In the genomic region with DNA sequence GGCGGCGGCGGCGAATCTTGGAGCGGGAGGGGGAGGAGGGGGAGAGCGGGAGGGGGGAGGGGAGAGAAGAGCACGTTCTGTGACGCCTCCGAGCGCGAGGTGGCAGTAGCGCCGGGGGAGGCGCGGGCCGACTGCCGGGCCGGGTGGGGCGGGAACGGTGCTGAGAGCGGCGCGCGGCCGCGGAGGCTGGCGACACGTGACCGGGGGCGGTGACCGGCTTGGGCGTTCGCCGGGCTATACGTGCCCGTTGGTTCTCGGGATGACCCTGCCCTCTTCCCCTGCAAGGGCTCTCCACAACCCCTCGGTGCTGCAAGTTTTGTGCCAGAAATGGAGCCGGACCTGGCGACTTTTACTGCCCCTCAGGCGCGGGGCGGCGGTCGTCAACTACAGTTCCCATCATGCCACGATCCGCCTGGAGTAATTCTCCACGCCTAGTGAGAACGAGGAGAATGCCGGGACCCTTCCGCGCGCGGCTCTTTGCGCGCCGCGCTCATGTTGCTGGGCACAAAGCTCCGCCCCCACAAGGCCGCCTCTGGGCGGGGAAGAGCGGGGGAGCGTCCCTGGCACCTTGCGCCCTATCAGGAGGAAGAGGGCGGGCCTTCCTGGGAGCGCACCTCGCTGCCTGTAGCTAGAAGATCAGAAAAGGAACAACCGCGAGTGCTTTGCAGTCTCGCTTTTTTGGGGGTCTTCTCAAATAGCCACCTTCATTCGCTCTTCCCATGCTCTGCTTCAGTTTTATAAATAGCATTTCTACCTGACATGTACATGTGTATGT, we compare ENCODE assay signal across 8 cellular contexts. TPM values are rescaled to one million over a fixed set of nuclear protein-coding genes. Genes with fewer than 3 reads are reported as not detected.
A peak's percentile ranks its signal among the peaks of the same experiment; 100 is the strongest.
DNase-seq lines count a peak whose midpoint lies in the region; ATAC-seq, FAIRE-seq and TF ChIP-seq lines count a peak whose summit lies in the region.

TSS of gene KPNA3 (minus strand) at position 133 of the 775 bp plus-strand sequence. CDS start 176 bp downstream, outside the sequence.

- H4K8ac ChIP-seq in H1 (ENCODE audit: extremely low read depth, insufficient read depth, low read length), result peak within 1 kb of the TSS; percentile 94
- H4K8ac ChIP-seq in mesenchymal stem cell (ENCODE audit: low read length), result peak within 1 kb of the TSS; percentile 90

- H3K27me3 ChIP-seq in H1 (replicated peaks in 1 of 4; ENCODE audit: control insufficient read depth in 3 of 4, extremely low read depth in 1 of 4, insufficient read depth in 3 of 4, low read length in 3 of 4) (no peaks in the 10 kb centered on the region), mesenchymal stem cell (ENCODE audit: control insufficient read depth in 1 of 2, insufficient read depth in 1 of 2, low read length in 2 of 2) (peaks cover 0 to 5% of the 10 kb centered on the region in 2 experiments)

- DNase-seq in Calu3 (peak; percentile 89), HUDEP-2 (lab: John Stamatoyannopoulos, UW; ENCODE audit: unreplicated experiment in 76 of 76) (peak; percentile 41 to 96 (median 91)), NOMO-1 treated with dmso at 0.1 percent for 144 hours (lab: John Stamatoyannopoulos, UW; ENCODE audit: unreplicated experiment) (peak; percentile 96), H1 (ENCODE audit: low read depth in 1 of 2, low spot score in 2 of 2) (peak; percentile 81 to 91), mesenchymal stem cell (peak; percentile 96)
- peak; percentile 77 to 88 (median 84) for DNase-seq in activated CD8-positive, alpha-beta memory T cell treated with anti-CD3 and anti-CD28 coated beads for 48 hours (ENCODE audit: low read depth in 2 of 3, low spot score in 2 of 3)
- DNase-seq in stimulated activated CD8-positive, alpha-beta memory T cell treated with anti-CD3 and anti-CD28 coated beads, Interleukin-12 subunit alpha, Interleukin-12 subunit beta, amount 100 ng/mL, for 4 hours (ENCODE audit: low read depth), result peak; percentile 92

- H3K56ac ChIP-seq in H1 (replicated peaks; ENCODE audit: insufficient read length, low read depth, low read length), result peak within 1 kb of the TSS; percentile 99

- peaks cover 0 to 4% (median 0%) of the 10 kb centered on the region in 4 experiments; a peak in 1 of 8 replicates for H3K36me3 ChIP-seq in H1 (ENCODE audit: control insufficient read depth in 2 of 4, insufficient read depth in 4 of 4, low read length in 3 of 4)
- no peaks in the 10 kb centered on the region for H3K36me3 ChIP-seq in mesenchymal stem cell (ENCODE audit: control insufficient read depth in 1 of 2, insufficient read depth in 2 of 2, low read depth in 1 of 2, low read length in 2 of 2)

- H2BK20ac ChIP-seq in H1 (ENCODE audit: low read length), result no peak within 1 kb of the TSS

- H2BK120ac ChIP-seq in H1 (replicated peaks; ENCODE audit: low read depth, low read length) (peak within 1 kb of the TSS; percentile 73), mesenchymal stem cell (ENCODE audit: low read depth, low read length) (peak within 1 kb of the TSS; percentile 91)

- TF ChIP-seq EP300 in H1 (IDR thresholded peaks at IDR 0.05; ENCODE audit: borderline replicate concordance in 1 of 2, low read depth in 2 of 2, low read length in 2 of 2), result no peak

- no peak within 1 kb of the TSS for H3K14ac ChIP-seq in H1 (ENCODE audit: insufficient read length)
- peak within 1 kb of the TSS; percentile 57 to 99 for H3K14ac ChIP-seq in mesenchymal stem cell (ENCODE audit: low read length in 2 of 2)

- H4K5ac ChIP-seq in H1 (ENCODE audit: insufficient read length, low read depth, low read length), result peak within 1 kb of the TSS; percentile 82

- H4K91ac ChIP-seq in H1 (replicated peaks; ENCODE audit: insufficient read length, low read length), result peak within 1 kb of the TSS; percentile 83
- H4K91ac ChIP-seq in mesenchymal stem cell (ENCODE audit: low read length), result peak within 1 kb of the TSS; percentile 89

- peaks cover 8 to 10% of the 10 kb centered on the region in 2 experiments for H4K20me1 ChIP-seq in H1 (replicated peaks in 1 of 2; ENCODE audit: control insufficient read depth in 1 of 2, insufficient read depth in 2 of 2, low read length in 2 of 2)

- FAIRE-seq in H1 (lab: Jason Lieb, UNC), result no peak

- H3K4me1 Mint-ChIP-seq in Calu3 (ENCODE audit: low read depth, unreplicated experiment), result peaks cover 18% of the 10 kb centered on the region

- POLR2A ChIA-PET in H1 (lab: Charles Lee; ENCODE audit: partially characterized antibody), result interaction anchor here (0.6 to 4.4 kb wide), 35 partner anchors 9 to 1660 kb away, joined by 3 to 30 read pairs (median 6); partner anchors contain the start of genes ARL11, EBPL, INTS6 and TRIM13

- WGBS in H1 (ENCODE audit: extremely low coverage in 1 of 2, insufficient coverage in 1 of 2, insufficient read length in 1 of 2, insufficient replicate concordance in 2 of 2, low coverage in 1 of 2, low lambda C conversion rate in 2 of 2, missing lambda C conversion rate in 1 of 2), 2 experiments, result 1% methylated on average over 34 of the region's 71 CpGs; no CpG with 5 or more reads in 1 of the 2 experiments
- WGBS in mesenchymal stem cell, result under 1% methylated on average over 53 of the region's 71 CpGs

- H3K4me1 ChIP-seq in H1 (replicated peaks in 1 of 4; ENCODE audit: control insufficient read depth in 3 of 4, insufficient read depth in 4 of 4, low read length in 3 of 4) (peaks cover 3 to 8% (median 5%) of the 10 kb centered on the region in 4 experiments; a peak in 4 of 7 replicates), mesenchymal stem cell (ENCODE audit: control insufficient read depth, insufficient read depth, low read depth, low read length) (peaks cover 6% of the 10 kb centered on the region)

- peak within 1 kb of the TSS; percentile 88 for H3K4ac ChIP-seq in H1 (replicated peaks; ENCODE audit: insufficient read length, low read depth, low read length)
- H3K4ac ChIP-seq in mesenchymal stem cell (ENCODE audit: low read depth in 1 of 2, low read length in 2 of 2), result peak within 1 kb of the TSS; percentile 95 to 98

- peak within 1 kb of the TSS; percentile 95 for H3K27ac ChIP-seq in H1 (ENCODE audit: low read depth, low read length)
- peak within 1 kb of the TSS; percentile 99 for H3K27ac ChIP-seq in mesenchymal stem cell (ENCODE audit: low read length, poor library complexity, severe bottlenecking)

- peaks cover 27% of the 10 kb centered on the region for H3K36me3 Mint-ChIP-seq in Calu3 (ENCODE audit: insufficient read depth, unreplicated experiment)

- H3K27ac Mint-ChIP-seq in Calu3 (ENCODE audit: unreplicated experiment), result peak within 1 kb of the TSS; percentile 65

- H2AFZ ChIP-seq in H1 (ENCODE audit: low read length) (peak within 1 kb of the TSS; percentile 95), mesenchymal stem cell (ENCODE audit: low read depth, low read length) (peak within 1 kb of the TSS; percentile 88)

- peak; percentile 85 for ATAC-seq in GM21381 (IDR thresholded peaks at IDR 0.05; ENCODE audit: unreplicated experiment)

- H3K18ac ChIP-seq in H1 (ENCODE audit: extremely low read depth, low read length), result peak within 1 kb of the TSS; percentile 95
- H3K18ac ChIP-seq in mesenchymal stem cell (ENCODE audit: low read depth in 1 of 2, low read length in 2 of 2), result peak within 1 kb of the TSS; percentile 97

- H2BK5ac ChIP-seq in H1 (ENCODE audit: low read depth, low read length), result peak within 1 kb of the TSS; percentile 97
- peak within 1 kb of the TSS; percentile 86 for H2BK5ac ChIP-seq in mesenchymal stem cell (ENCODE audit: low read depth, low read length, poor library complexity, severe bottlenecking)

- CTCF ChIA-PET in Calu3 (lab: Charles Lee) (interaction anchor here (0.7 to 1.0 kb wide), 7 partner anchors 13 to 1105 kb away, joined by 3 to 12 read pairs (median 4); partner anchors contain the start of genes CAB39L, EBPL, SETDB2 and SPRYD7), H1 (lab: Charles Lee; ENCODE audit: partially characterized antibody) (interaction anchor here (0.8 to 1.6 kb wide), 4 partner anchors 9 to 53 kb away, joined by 3 read pairs; no protein-coding TSS in a partner anchor)

- H2BK12ac ChIP-seq in H1 (ENCODE audit: low read depth, low read length) (peak within 1 kb of the TSS; percentile 90), mesenchymal stem cell (ENCODE audit: low read length in 2 of 2) (peak within 1 kb of the TSS in 1 of 2 experiments; percentile 52)

- H3K79me1 ChIP-seq in H1 (ENCODE audit: low read depth, low read length), result 0 out of 2 replicates have a peak, but pooled peaks cover 3% of the 10 kb centered on the region
- no peaks in the 10 kb centered on the region for H3K79me1 ChIP-seq in mesenchymal stem cell (replicated peaks; ENCODE audit: low read length, poor library complexity, severe bottlenecking)

- peaks cover 3 to 39% of the 10 kb centered on the region in 2 experiments; a peak in 3 of 4 replicates for H3K79me2 ChIP-seq in H1 (ENCODE audit: control insufficient read depth in 1 of 2, insufficient read depth in 2 of 2, low read length in 2 of 2)

- peak within 1 kb of the TSS; percentile 79 for H3K4me3 Mint-ChIP-seq in Calu3 (ENCODE audit: low read depth, unreplicated experiment)

- H2BK15ac ChIP-seq in H1 (ENCODE audit: low read length), result peak within 1 kb of the TSS; percentile 92
- H2BK15ac ChIP-seq in mesenchymal stem cell (ENCODE audit: low read depth, poor library complexity, severe bottlenecking), result peak within 1 kb of the TSS; percentile 69

- BruUV-seq in Calu3 (replicated peaks; lab: Mats Ljungman, UMichigan), result no TSS peak

- peak within 1 kb of the TSS; percentile 89 to 90 for H3K4me2 ChIP-seq in H1 (ENCODE audit: insufficient read depth in 1 of 2, low read depth in 2 of 2, low read length in 2 of 2)
- H3K4me2 ChIP-seq in mesenchymal stem cell (ENCODE audit: low read length, poor library complexity, severe bottlenecking), result peak within 1 kb of the TSS; percentile 64

- H2AK5ac ChIP-seq in H1 (ENCODE audit: low read depth, low read length), result peak within 1 kb of the TSS; percentile 90; the same call in 1 of the 2 replicates
- no peak within 1 kb of the TSS for H2AK5ac ChIP-seq in mesenchymal stem cell (ENCODE audit: low read length, severe bottlenecking)

- peaks cover 11% of the 10 kb centered on the region for H3K23me2 ChIP-seq in H1 (ENCODE audit: low read depth, low read length)

- H3K9ac ChIP-seq in H1 (replicated peaks in 1 of 4; ENCODE audit: extremely low read depth in 1 of 4, low read depth in 3 of 4, low read length in 3 of 4) (peak within 1 kb of the TSS; percentile 90 to 96 (median 94)), mesenchymal stem cell (ENCODE audit: low read length) (peak within 1 kb of the TSS; percentile 93)

- peak; percentile 59 to 94 for TF ChIP-seq POLR2A in H1 (IDR thresholded peaks at IDR 0.05; ENCODE audit: control extremely low read depth in 1 of 2, low read depth in 2 of 2, low read length in 2 of 2)

- H3K9me3 ChIP-seq in H1 (ENCODE audit: insufficient read depth in 2 of 2, low read depth in 1 of 2, low read length in 1 of 2) (no peaks in the 10 kb centered on the region), mesenchymal stem cell (ENCODE audit: control insufficient read depth, low read length) (no peaks in the 10 kb centered on the region)

- no peaks in the 10 kb centered on the region for H3K9me3 Mint-ChIP-seq in Calu3 (ENCODE audit: low read depth, unreplicated experiment)

- H3K23ac ChIP-seq in H1 (ENCODE audit: insufficient read length) (no peak within 1 kb of the TSS), mesenchymal stem cell (ENCODE audit: low read length in 2 of 2) (peak within 1 kb of the TSS in 1 of 2 experiments; percentile 98)

- no peak for TF ChIP-seq CTCF in Calu3 (IDR thresholded peaks at IDR 0.05; ENCODE audit: unreplicated experiment)
- TF ChIP-seq CTCF in H1 (IDR thresholded peaks at IDR 0.05; ENCODE audit: control extremely low read depth in 1 of 3, insufficient read depth in 1 of 3, low read depth in 1 of 3, low read length in 3 of 3), result no peak; a peak in 2 of 4 replicates

- intact Hi-C loops in Calu3 (cut with micrococcal nuclease; ENCODE audit: unreplicated experiment), result loop anchor here (2.0 to 5.0 kb wide), 2 partner anchors 55 to 102 kb away; partner anchors contain the start of gene EBPL

- H3K27me3 Mint-ChIP-seq in Calu3 (ENCODE audit: unreplicated experiment), result no peaks in the 10 kb centered on the region

- no peak; a peak in 2 of 4 replicates for TF ChIP-seq RAD21 in H1 (IDR thresholded peaks at IDR 0.05 in 1 of 2, conservative IDR thresholded peaks at IDR 0.05 in 1 of 2; ENCODE audit: low read depth in 2 of 2, low read length in 2 of 2)

- H3K4me3 ChIP-seq in H1 (ENCODE audit: extremely low read depth in 1 of 4, insufficient read depth in 2 of 4, low read depth in 3 of 4, low read length in 4 of 4) (peak within 1 kb of the TSS; percentile 84 to 93 (median 91)), mesenchymal stem cell (ENCODE audit: insufficient read depth in 1 of 2, low read depth in 1 of 2, low read length in 2 of 2) (peak within 1 kb of the TSS; percentile 97 to 99)

RNA-seq across cellular contexts. Expression of gene KPNA3, which starts in this region (rescaled TPM):
- total RNA-seq in Calu3 (2022), result 19.3 and 23.1 TPM in 2 replicates
- total RNA-seq in H1 (2021; fragmentation: NEBNext Ultra II Directional; extraction: Animal tissue kit (Norgen Biotek cat#: 25700)), result 62.3 and 63.2 TPM in 2 replicates
- polyA plus RNA-seq in H1 (2011; rRNA removed), result 13.1 and 21.4 TPM in 2 replicates
- polyA plus RNA-seq in H1 (2011; cell fraction: cytosol; rRNA removed), result 21.6 TPM
- polyA plus RNA-seq in H1 (2011; cell fraction: nucleus; rRNA removed), result 16.4 TPM
- 19.6 to 38.0 TPM (median 23.4 TPM) in 4 replicates for polyA plus RNA-seq in H1 (2012, experiment 1 of 2)
- 2.4 TPM for polyA plus RNA-seq in H1 (2012, experiment 2 of 2)
- polyA plus RNA-seq in H1 (2013, experiment 1 of 2), result 68.1 TPM
- polyA plus RNA-seq in H1 (2013, experiment 2 of 2), result 61.0 TPM
- polyA minus RNA-seq in H1 (2011; rRNA and poly(A)+ RNA removed), result 45.2 and 55.8 TPM in 2 replicates
- polyA minus RNA-seq in H1 (2011; cell fraction: cytosol; rRNA and poly(A)+ RNA removed), result 22.1 TPM
- 66.9 TPM for polyA minus RNA-seq in H1 (2011; cell fraction: nucleus; rRNA and poly(A)+ RNA removed)
- 58.1 TPM for polyA plus RNA-seq in mesenchymal stem cell (2013, experiment 1 of 2)
- 58.5 TPM for polyA plus RNA-seq in mesenchymal stem cell (2013, experiment 2 of 2)

Comparison
In these comparisons a context has a peak if more than half of its experiments do, and no peak if none do; other contexts are left out.
1. Peak in every context shown above with its lines: DNase-seq, ATAC-seq, H3K4me3 ChIP-seq and H3K27ac ChIP-seq.